Comparison of ENCODE assay signal across 8 cellular contexts in genomic region chr1:1040004-1040991, GRCh38. TPM values are rescaled to one million over a fixed set of nuclear protein-coding genes. Genes with fewer than 3 reads are reported as not detected.
DNase-seq lines count a peak whose midpoint lies in the region; FAIRE-seq and TF ChIP-seq lines count a peak whose summit lies in the region.

No MANE protein-coding gene starts in this region.

- FAIRE-seq in bronchial epithelial cell (lab: Jason Lieb, UNC) (no peak), H54 (lab: Jason Lieb, UNC) (no peak)

- peaks cover 45% of the 10 kb centered on the region for H3K36me3 ChIP-seq in bronchial epithelial cell (ENCODE audit: control insufficient read depth, insufficient read depth, low read length)

- H3K27me3 ChIP-seq in bronchial epithelial cell (ENCODE audit: control insufficient read depth, insufficient read depth, low read length): no peaks in the 10 kb centered on the region

- H3K4me3 ChIP-seq in bronchial epithelial cell (ENCODE audit: low read depth, low read length): no peak overlapping the region

- DNase-seq in NCI-H1417 (lab: John Stamatoyannopoulos, UW) (peak; percentile 41 to 73 (median 54)), NCI-H1417 treated with DMSO at 0.1 percent for 48 hours (lab: John Stamatoyannopoulos, UW) (no peak), LHCN-M2 (ENCODE audit: low read depth) (peak; percentile 40), bronchial epithelial cell (ENCODE audit: low read depth) (peak; percentile 81), islet precursor cell (peak; percentile 96), H54 (ENCODE audit: insufficient read length, low spot score) (no peak)
- DNase-seq in activated CD4-positive, CD25-positive, alpha-beta regulatory T cell treated with anti-CD3 and anti-CD28 coated beads, Interleukin-2, amount 50 U/mL, for 16 hours (ENCODE audit: low read depth, low spot score): peak; percentile 52
- DNase-seq in stimulated activated CD4-positive, alpha-beta T cell treated with anti-CD3 and anti-CD28 coated beads, Interleukin-1b, Interleukin-23, amount 100 ng/mL, for 24 hours (ENCODE audit: low read depth in 4 of 4, low spot score in 1 of 4): peak in 3 of 4 experiments; percentile 59 to 68 (median 63)

- TF ChIP-seq CTCF in bronchial epithelial cell (IDR thresholded peaks at IDR 0.05; ENCODE audit: insufficient read depth, low read length, severe bottlenecking): peak; percentile 28

- TF ChIP-seq POLR2A in H54 (IDR thresholded peaks at IDR 0.05; ENCODE audit: low read depth, low read length): no peak

RNA-seq across cellular contexts. Expression of gene AGRN, which starts 20.4 kb away (rescaled TPM):
- total RNA-seq in LHCN-M2 (2014; rRNA removed) (13.3 and 15.5 TPM in 2 replicates), bronchial epithelial cell (117 and 132 TPM in 2 replicates)
- polyA plus RNA-seq in LHCN-M2 (2012): 22.2 TPM

RNA-seq across cellular contexts. Expression of gene ISG15, which starts 27.0 kb away (rescaled TPM):
- total RNA-seq in LHCN-M2 (2014; rRNA removed) (77.6 and 161 TPM in 2 replicates), bronchial epithelial cell (18.2 and 25.7 TPM in 2 replicates)
- 81.6 TPM for polyA plus RNA-seq in LHCN-M2 (2012)

RNA-seq across cellular contexts. Expression of gene RNF223, which starts 33.8 kb away (rescaled TPM):
- total RNA-seq in LHCN-M2 (2014; rRNA removed): not detected in 2 replicates
- not detected for polyA plus RNA-seq in LHCN-M2 (2012)
- 9.0 and 14.6 TPM in 2 replicates for total RNA-seq in bronchial epithelial cell

RNA-seq across cellular contexts. Expression of gene HES4, which starts 40.4 kb away (rescaled TPM):
- total RNA-seq in LHCN-M2 (2014; rRNA removed) (2.4 and 2.9 TPM in 2 replicates), bronchial epithelial cell (42.6 and 83.5 TPM in 2 replicates)
- 2.7 TPM for polyA plus RNA-seq in LHCN-M2 (2012)

RNA-seq across cellular contexts. Expression of gene PERM1, which starts 58.4 kb away (rescaled TPM):
- total RNA-seq in LHCN-M2 (2014; rRNA removed): not detected in 2 replicates
- polyA plus RNA-seq in LHCN-M2 (2012): 0.12 TPM
- under 0.01 TPM in 1 of 2 replicates, not detected in the other for total RNA-seq in bronchial epithelial cell

Comparison
In these comparisons a context has a peak if more than half of its experiments do, and no peak if none do; other contexts are left out.
1. DNase-seq: peak in NCI-H1417 (3 of 3), LHCN-M2 (single experiment), activated CD4-positive, CD25-positive, alpha-beta regulatory T cell treated with anti-CD3 and anti-CD28 coated beads, Interleukin-2, amount 50 U/mL, for 16 hours (single experiment), bronchial epithelial cell (single experiment), islet precursor cell (single experiment) and stimulated activated CD4-positive, alpha-beta T cell treated with anti-CD3 and anti-CD28 coated beads, Interleukin-1b, Interleukin-23, amount 100 ng/mL, for 24 hours (3 of 4); none in NCI-H1417 treated with DMSO at 0.1 percent for 48 hours (single experiment) and H54 (single experiment).